Comparison of ENCODE assay signal across 8 cellular contexts in genomic region chrX:16712116-16712824, GRCh38. TPM values are rescaled to one million over a fixed set of nuclear protein-coding genes. Genes with fewer than 3 reads are reported as not detected.
DNase-seq lines count a peak whose midpoint lies in the region; ATAC-seq, FAIRE-seq and TF ChIP-seq lines count a peak whose summit lies in the region.

TSS of gene CTPS2 (minus strand) at chrX:16712669. CDS start at chrX:16702902, 9,767 bp downstream.

- peak within 1 kb of the TSS; percentile 89 for H3K27ac Mint-ChIP-seq in WTC11
- H3K27ac Mint-ChIP-seq in chondrocyte (ENCODE audit: unreplicated experiment): peak within 1 kb of the TSS; percentile 93

- H3K4me1 Mint-ChIP-seq in WTC11 (peaks cover 12% of the 10 kb centered on the region), chondrocyte (ENCODE audit: low read depth) (peaks cover 29% of the 10 kb centered on the region)

- ATAC-seq in HG02571 (IDR thresholded peaks at IDR 0.05; ENCODE audit: unreplicated experiment) (peak; percentile 69), WTC11 (peak; percentile 82)

- H3K27me3 Mint-ChIP-seq in WTC11 (ENCODE audit: low read depth) (no peaks in the 10 kb centered on the region; the same call in 1 of the 2 replicates), chondrocyte (ENCODE audit: low read depth) (no peaks in the 10 kb centered on the region)

- H3K9ac ChIP-seq in kidney (ENCODE audit: low read length in 2 of 2): peak within 1 kb of the TSS; percentile 32 to 51

- FAIRE-seq in kidney (lab: Jason Lieb, UNC): no peak

- H3K9me3 Mint-ChIP-seq in WTC11 (no peaks in the 10 kb centered on the region), chondrocyte (ENCODE audit: low read depth) (no peaks in the 10 kb centered on the region)

- POLR2A ChIA-PET in WTC11 (lab: Charles Lee): interaction anchor here (0.7 kb wide), 1 partner anchor 779 kb away, joined by 6 read pairs; no protein-coding TSS in a partner anchor

- peak; percentile 18 for DNase-seq in NCI-H2196 (lab: John Stamatoyannopoulos, UW; ENCODE audit: unreplicated experiment)
- DNase-seq in NCI-H2196 treated with DMSO at 0.1 percent for 48 hours (lab: John Stamatoyannopoulos, UW; ENCODE audit: unreplicated experiment): no peak
- DNase-seq in NCI-H1105 (lab: John Stamatoyannopoulos, UW): peak; percentile 16
- DNase-seq in WTC11 (ENCODE audit: low spot score): peak; percentile 46
- no peak for DNase-seq in chondrocyte (ENCODE audit: low spot score)
- DNase-seq in kidney: peak; percentile 87
- peak; percentile 70 for DNase-seq in stimulated activated CD4-positive, alpha-beta T cell treated with anti-CD3 and anti-CD28 coated beads, Interleukin-15, amount 100 ng/mL, for 24 hours

- CTCF ChIA-PET in WTC11 (lab: Charles Lee): interaction anchor here (0.7 kb wide), 1 partner anchor 547 kb away, joined by 3 read pairs; no protein-coding TSS in a partner anchor

- TF ChIP-seq CTCF in WTC11 (IDR thresholded peaks at IDR 0.05) (no peak), chondrocyte (IDR thresholded peaks at IDR 0.05) (peak; percentile 45), kidney (IDR thresholded peaks at IDR 0.05; ENCODE audit: borderline replicate concordance, extremely low read depth, insufficient read depth) (no peak)

- H3K36me3 ChIP-seq in kidney (ENCODE audit: control insufficient read depth in 1 of 2, insufficient read depth in 2 of 2, low read length in 2 of 2): no peaks in the 10 kb centered on the region

- H3K36me3 Mint-ChIP-seq in WTC11 (peaks cover 9% of the 10 kb centered on the region), chondrocyte (ENCODE audit: low read depth) (peaks cover 4% of the 10 kb centered on the region)

- H3K4me3 ChIP-seq in kidney (ENCODE audit: low read length in 2 of 2): peak within 1 kb of the TSS; percentile 76 to 82

- H3K9me3 ChIP-seq in kidney (ENCODE audit: control insufficient read depth in 1 of 2, low read length in 2 of 2): no peaks in the 10 kb centered on the region

- no peaks in the 10 kb centered on the region for H3K4me1 ChIP-seq in kidney (ENCODE audit: control insufficient read depth in 1 of 2, insufficient read depth in 1 of 2, low read depth in 1 of 2, low read length in 2 of 2)

- H3K4me3 Mint-ChIP-seq in WTC11 (peak within 1 kb of the TSS; percentile 82), chondrocyte (ENCODE audit: unreplicated experiment) (peak within 1 kb of the TSS; percentile 97)

- H3K27ac ChIP-seq in kidney (ENCODE audit: low read depth in 2 of 2, low read length in 2 of 2): peak within 1 kb of the TSS; percentile 51 to 72

- intact Hi-C loops in kidney (cut with DNase I): no loop called here

TF ChIP-seq in WTC11, 78 proteins besides CTCF, POLR2A, EP300 and RAD21 (continues in another document):
- TF ChIP-seq ZNF512 (CRISPR knock-in tag; IDR thresholded peaks at IDR 0.05; ENCODE audit: borderline replicate concordance) (no peak), ZNF121 (CRISPR knock-in tag; IDR thresholded peaks at IDR 0.05) (no peak), AFF4 (CRISPR knock-in tag; IDR thresholded peaks at IDR 0.05; ENCODE audit: borderline replicate concordance) (0 out of 2 replicates have a peak, but pooled peaks have one; percentile 10), PRDM15 (CRISPR knock-in tag; IDR thresholded peaks at IDR 0.05) (no peak), PRRX2 (CRISPR knock-in tag; IDR thresholded peaks at IDR 0.05) (no peak), ZNF396 (CRISPR knock-in tag; IDR thresholded peaks at IDR 0.05; ENCODE audit: borderline replicate concordance) (no peak), ZNF671 (CRISPR knock-in tag; IDR thresholded peaks at IDR 0.05) (no peak), CBFB (CRISPR knock-in tag; IDR thresholded peaks at IDR 0.05; ENCODE audit: low read depth) (no peak), TEAD1 (CRISPR knock-in tag; IDR thresholded peaks at IDR 0.05) (no peak), ETV6 (CRISPR knock-in tag; IDR thresholded peaks at IDR 0.05) (0 out of 2 replicates have a peak, but pooled peaks have one; percentile 3), NR1H2 (CRISPR knock-in tag; IDR thresholded peaks at IDR 0.05) (no peak), SP1 (CRISPR knock-in tag; conservative IDR thresholded peaks at IDR 0.05) (peak; percentile 23; the same call in 1 of the 2 replicates), MAX (CRISPR knock-in tag; IDR thresholded peaks at IDR 0.05) (no peak)
- TF ChIP-seq, protein P1, sequence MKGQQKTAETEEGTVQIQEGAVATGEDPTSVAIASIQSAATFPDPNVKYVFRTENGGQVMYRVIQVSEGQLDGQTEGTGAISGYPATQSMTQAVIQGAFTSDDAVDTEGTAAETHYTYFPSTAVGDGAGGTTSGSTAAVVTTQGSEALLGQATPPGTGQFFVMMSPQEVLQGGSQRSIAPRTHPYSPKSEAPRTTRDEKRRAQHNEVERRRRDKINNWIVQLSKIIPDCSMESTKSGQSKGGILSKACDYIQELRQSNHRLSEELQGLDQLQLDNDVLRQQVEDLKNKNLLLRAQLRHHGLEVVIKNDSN (CRISPR knock-in tag; IDR thresholded peaks at IDR 0.05): no peak; the same call in 1 of the 2 replicates

RNA-seq across cellular contexts. Expression of gene CTPS2, which starts in this region (rescaled TPM):
- total RNA-seq in WTC11 (2021) (23.2 to 27.6 TPM (median 27.4 TPM) in 3 replicates), chondrocyte (25.3 to 29.7 TPM (median 26.1 TPM) in 3 replicates), kidney (13.7 TPM)
- 5.9 TPM for polyA plus RNA-seq in kidney (ENCODE audit: insufficient read depth, low read depth, low replicate concordance)

Comparison
In these comparisons a context has a peak if more than half of its experiments do, and no peak if none do; other contexts are left out.
1. DNase-seq: peak in NCI-H2196 (single experiment), NCI-H1105 (single experiment), WTC11 (single experiment), kidney (single experiment) and stimulated activated CD4-positive, alpha-beta T cell treated with anti-CD3 and anti-CD28 coated beads, Interleukin-15, amount 100 ng/mL, for 24 hours (single experiment); none in NCI-H2196 treated with DMSO at 0.1 percent for 48 hours (single experiment) and chondrocyte (single experiment).